Comparison of ENCODE assay signal across 38 cellular contexts in the genomic region with DNA sequence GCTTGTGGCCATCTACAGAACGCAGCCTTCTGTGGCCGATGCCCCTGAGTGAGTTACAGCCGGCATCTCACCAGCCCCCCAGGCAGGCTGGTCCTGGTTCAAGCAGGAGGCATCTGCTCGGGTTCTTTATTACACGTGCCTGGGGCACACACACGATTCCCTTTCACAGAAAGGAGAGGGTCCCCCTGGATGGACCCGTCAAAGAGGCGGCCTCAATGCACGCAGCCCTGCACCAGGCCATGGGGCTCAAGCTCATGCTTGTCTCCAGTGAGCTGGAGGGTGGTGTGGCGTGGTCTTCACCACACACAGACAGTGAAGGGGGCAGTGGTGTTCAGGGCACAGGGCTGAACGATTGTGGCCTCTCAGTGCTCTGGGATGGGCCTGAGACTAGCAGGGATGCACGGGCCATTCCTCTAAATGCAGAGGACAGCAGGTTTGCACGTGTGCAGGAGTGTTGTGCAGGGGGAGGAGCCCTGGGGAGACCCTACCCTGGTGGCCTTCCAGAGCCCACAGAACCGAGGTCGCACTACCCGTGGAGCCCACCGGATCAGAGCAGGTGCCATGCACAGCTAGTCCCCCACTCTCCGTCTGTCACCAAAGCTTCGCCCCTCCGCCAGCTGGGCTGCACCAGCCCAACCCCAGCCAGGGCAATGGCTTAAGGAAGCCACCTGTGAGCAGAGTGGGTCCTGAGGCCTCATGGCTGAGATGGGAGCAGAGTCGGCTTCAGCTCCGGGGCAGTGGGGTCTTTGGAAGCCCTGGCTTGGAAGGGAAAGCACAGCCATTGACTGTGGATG. TPM values are rescaled to one million over a fixed set of nuclear protein-coding genes. Genes with fewer than 3 reads are reported as not detected.
"Had no signal": no experiment of that assay in that cellular context is flagged by ENCODE, and none has a peak within 500 bp of the region (broad histone marks: within the 10 kb centered on the region; RNA-seq: fewer than 3 reads in every experiment).

No MANE protein-coding gene starts in this region.

- DNase-seq: activated CD4-positive, alpha-beta memory T cell treated with anti-CD3 and anti-CD28 coated beads for 36 hours; activated CD4-positive, alpha-beta T cell treated with anti-CD3 and anti-CD28 coated beads for 36 hours; activated CD4-positive, alpha-beta T cell treated with anti-CD3 and anti-CD28 coated beads, Interleukin-2, amount 10 ng/mL, durations not matched to agents 24 days and 14 days; activated CD4-positive, CD25-positive, alpha-beta regulatory T cell; activated CD4-positive, CD25-positive, alpha-beta regulatory T cell treated with anti-CD3 and anti-CD28 coated beads, Interleukin-2, amount 50 U/mL, for 72 hours; activated CD8-positive, alpha-beta memory T cell treated with anti-CD3 and anti-CD28 coated beads, Interleukin-2, amount 10 ng/mL, durations not matched to agents 7 days and 5 days; activated CD8-positive, alpha-beta memory T cell treated with anti-CD3 and anti-CD28 coated beads, Interleukin-2, amount 50 U/mL, for 4 hours; activated CD8-positive, alpha-beta T cell treated with anti-CD3 and anti-CD28 coated beads, Interleukin-2, amount 10 ng/mL, durations not matched to agents 7 days and 5 days; activated effector memory CD4-positive, alpha-beta T cell treated with anti-CD3 and anti-CD28 coated beads, Interleukin-2, amount 50 U/mL, for 16 hours; activated naive CD4-positive, alpha-beta T cell treated with anti-CD3 and anti-CD28 coated beads for 36 hours; activated naive CD8-positive, alpha-beta T cell treated with anti-CD3 and anti-CD28 coated beads for 36 hours; activated naive CD8-positive, alpha-beta T cell treated with anti-CD3 and anti-CD28 coated beads, Interleukin-2, amount 50 U/mL, for 24 hours; activated T-cell treated with anti-CD3 and anti-CD28 coated beads, Interleukin-2, amount 50 U/mL, for 1 hour; activated T-cell treated with anti-CD3 and anti-CD28 coated beads, Interleukin-2, amount 50 U/mL, for 48 hours; amygdala; caudate nucleus; cerebellar nuclear complex; colonic mucosa; effector CD8-positive, alpha-beta T cell; esophagus squamous epithelium; foreskin melanocyte; T-helper 17 cell; T1000 had no signal

- H3K4me1 ChIP-seq: adrenal gland, colonic mucosa had no signal

- H3K4me1 Mint-ChIP-seq: activated CD4-positive, alpha-beta T cell treated with anti-CD3 and anti-CD28 coated beads for 36 hours; activated CD4-positive, alpha-beta T cell treated with anti-CD3 and anti-CD28 coated beads, Interleukin-2, amount 10 ng/mL, durations not matched to agents 24 days and 14 days; activated CD8-positive, alpha-beta memory T cell treated with anti-CD3 and anti-CD28 coated beads, Interleukin-2, amount 10 ng/mL, durations not matched to agents 7 days and 5 days; activated naive CD4-positive, alpha-beta T cell treated with anti-CD3 and anti-CD28 coated beads, Interleukin-2, amount 50 U/mL, for 24 hours; activated naive CD8-positive, alpha-beta T cell treated with anti-CD3 and anti-CD28 coated beads for 36 hours; activated naive CD8-positive, alpha-beta T cell treated with anti-CD3 and anti-CD28 coated beads, Interleukin-2, amount 50 U/mL, for 24 hours; T-helper 17 cell had no signal

- H3K27ac ChIP-seq: adrenal gland, body of pancreas, colonic mucosa, epithelial cell of prostate had no signal

- ATAC-seq: activated CD4-positive, alpha-beta T cell treated with anti-CD3 and anti-CD28 coated beads for 36 hours; activated CD8-positive, alpha-beta memory T cell treated with anti-CD3 and anti-CD28 coated beads, Interleukin-2, amount 10 ng/mL, durations not matched to agents 7 days and 5 days; activated CD8-positive, alpha-beta T cell treated with anti-CD3 and anti-CD28 coated beads, Interleukin-2, amount 10 ng/mL, durations not matched to agents 7 days and 5 days; activated naive CD8-positive, alpha-beta T cell treated with anti-CD3 and anti-CD28 coated beads, Interleukin-2, amount 50 U/mL, for 24 hours; gastroesophageal sphincter; T-helper 17 cell had no signal

- H3K27me3 ChIP-seq: adrenal gland, body of pancreas, colonic mucosa, esophagus squamous epithelium, gastroesophageal sphincter, heart right ventricle had no signal

- H3K36me3 ChIP-seq: adrenal gland, colonic mucosa, esophagus squamous epithelium, gastroesophageal sphincter, heart right ventricle had no signal

- H3K9me3 Mint-ChIP-seq: activated CD4-positive, alpha-beta memory T cell treated with anti-CD3 and anti-CD28 coated beads for 36 hours; activated CD4-positive, alpha-beta T cell treated with anti-CD3 and anti-CD28 coated beads, Interleukin-2, amount 10 ng/mL, durations not matched to agents 24 days and 14 days; activated naive CD4-positive, alpha-beta T cell treated with anti-CD3 and anti-CD28 coated beads for 36 hours; activated naive CD4-positive, alpha-beta T cell treated with anti-CD3 and anti-CD28 coated beads, Interleukin-2, amount 50 U/mL, for 24 hours; activated naive CD8-positive, alpha-beta T cell treated with anti-CD3 and anti-CD28 coated beads for 36 hours; activated naive CD8-positive, alpha-beta T cell treated with anti-CD3 and anti-CD28 coated beads, Interleukin-2, amount 50 U/mL, for 24 hours; activated T-helper 1 cell treated with anti-CD3 and anti-CD28 coated beads, Interleukin-12 subunit alpha, Interleukin-12 subunit beta, Interleukin-2, Interleukin-4 antibody, amounts not matched to agents 30 ng/mL and 10 ng/mL and 1 ng/mL, durations not matched to agents 14 hours and 24 hours and 36 hours; activated T-helper 2 cell treated with anti-CD3 and anti-CD28 coated beads, Interferon-gamma antibody, Interleukin-2, Interleukin-4, amounts not matched to agents 10 μg/mL and 5 μg/mL and 100 μg/mL, durations not matched to agents 14 hours and 24 hours and 36 hours; T-helper 2 cell treated with Interferon-gamma antibody and Interleukin-4, amounts not matched to agents 5 μg/mL and 100 μg/mL, for 36 hours had no signal

- H3K27me3 Mint-ChIP-seq: activated CD4-positive, alpha-beta memory T cell treated with anti-CD3 and anti-CD28 coated beads for 36 hours; activated CD4-positive, alpha-beta T cell treated with anti-CD3 and anti-CD28 coated beads for 36 hours; activated CD4-positive, alpha-beta T cell treated with anti-CD3 and anti-CD28 coated beads, Interleukin-2, amount 10 ng/mL, durations not matched to agents 24 days and 14 days; activated CD8-positive, alpha-beta memory T cell treated with anti-CD3 and anti-CD28 coated beads, Interleukin-2, amount 10 ng/mL, durations not matched to agents 7 days and 5 days; activated naive CD4-positive, alpha-beta T cell treated with anti-CD3 and anti-CD28 coated beads, Interleukin-2, amount 50 U/mL, for 24 hours; activated naive CD8-positive, alpha-beta T cell treated with anti-CD3 and anti-CD28 coated beads for 36 hours; activated naive CD8-positive, alpha-beta T cell treated with anti-CD3 and anti-CD28 coated beads, Interleukin-2, amount 50 U/mL, for 24 hours; T-helper 17 cell had no signal

- H3K36me3 Mint-ChIP-seq: activated CD4-positive, alpha-beta memory T cell treated with anti-CD3 and anti-CD28 coated beads for 36 hours; activated CD8-positive, alpha-beta memory T cell treated with anti-CD3 and anti-CD28 coated beads, Interleukin-2, amount 10 ng/mL, durations not matched to agents 7 days and 5 days; activated naive CD4-positive, alpha-beta T cell treated with anti-CD3 and anti-CD28 coated beads, Interleukin-2, amount 50 U/mL, for 24 hours; activated naive CD8-positive, alpha-beta T cell treated with anti-CD3 and anti-CD28 coated beads for 36 hours had no signal

- H3K27ac Mint-ChIP-seq: activated CD4-positive, alpha-beta memory T cell treated with anti-CD3 and anti-CD28 coated beads for 36 hours; activated CD4-positive, alpha-beta T cell treated with anti-CD3 and anti-CD28 coated beads for 36 hours; activated CD4-positive, alpha-beta T cell treated with anti-CD3 and anti-CD28 coated beads, Interleukin-2, amount 10 ng/mL, durations not matched to agents 24 days and 14 days; activated CD8-positive, alpha-beta memory T cell treated with anti-CD3 and anti-CD28 coated beads, Interleukin-2, amount 10 ng/mL, durations not matched to agents 7 days and 5 days; activated CD8-positive, alpha-beta T cell treated with anti-CD3 and anti-CD28 coated beads, Interleukin-2, amount 10 ng/mL, durations not matched to agents 7 days and 5 days; activated naive CD4-positive, alpha-beta T cell treated with anti-CD3 and anti-CD28 coated beads for 36 hours; activated naive CD4-positive, alpha-beta T cell treated with anti-CD3 and anti-CD28 coated beads, Interleukin-2, amount 50 U/mL, for 24 hours; activated naive CD8-positive, alpha-beta T cell treated with anti-CD3 and anti-CD28 coated beads for 36 hours; activated naive CD8-positive, alpha-beta T cell treated with anti-CD3 and anti-CD28 coated beads, Interleukin-2, amount 50 U/mL, for 24 hours; activated T-helper 1 cell treated with anti-CD3 and anti-CD28 coated beads, Interleukin-12 subunit alpha, Interleukin-12 subunit beta, Interleukin-2, Interleukin-4 antibody, amounts not matched to agents 30 ng/mL and 10 ng/mL and 1 ng/mL, durations not matched to agents 14 hours and 24 hours and 36 hours; activated T-helper 2 cell treated with anti-CD3 and anti-CD28 coated beads, Interferon-gamma antibody, Interleukin-2, Interleukin-4, amounts not matched to agents 10 μg/mL and 5 μg/mL and 100 μg/mL, durations not matched to agents 14 hours and 24 hours and 36 hours; T-helper 17 cell; T-helper 2 cell treated with Interferon-gamma antibody and Interleukin-4, amounts not matched to agents 5 μg/mL and 100 μg/mL, for 36 hours had no signal

- H3K4me3 ChIP-seq: adrenal gland, body of pancreas, colonic mucosa, esophagus squamous epithelium, gastroesophageal sphincter, heart right ventricle had no signal

- H3K9me3 ChIP-seq: adrenal gland, body of pancreas, colonic mucosa, esophagus squamous epithelium, gastroesophageal sphincter, heart right ventricle had no signal

- H3K4me3 Mint-ChIP-seq: activated CD4-positive, alpha-beta memory T cell treated with anti-CD3 and anti-CD28 coated beads for 36 hours; activated CD4-positive, alpha-beta T cell treated with anti-CD3 and anti-CD28 coated beads for 36 hours; activated CD4-positive, alpha-beta T cell treated with anti-CD3 and anti-CD28 coated beads, Interleukin-2, amount 10 ng/mL, durations not matched to agents 24 days and 14 days; activated CD8-positive, alpha-beta memory T cell treated with anti-CD3 and anti-CD28 coated beads, Interleukin-2, amount 10 ng/mL, durations not matched to agents 7 days and 5 days; activated CD8-positive, alpha-beta T cell treated with anti-CD3 and anti-CD28 coated beads, Interleukin-2, amount 10 ng/mL, durations not matched to agents 7 days and 5 days; activated naive CD4-positive, alpha-beta T cell treated with anti-CD3 and anti-CD28 coated beads for 36 hours; activated naive CD4-positive, alpha-beta T cell treated with anti-CD3 and anti-CD28 coated beads, Interleukin-2, amount 50 U/mL, for 24 hours; activated naive CD8-positive, alpha-beta T cell treated with anti-CD3 and anti-CD28 coated beads for 36 hours; activated naive CD8-positive, alpha-beta T cell treated with anti-CD3 and anti-CD28 coated beads, Interleukin-2, amount 50 U/mL, for 24 hours; activated T-helper 1 cell treated with anti-CD3 and anti-CD28 coated beads, Interleukin-12 subunit alpha, Interleukin-12 subunit beta, Interleukin-2, Interleukin-4 antibody, amounts not matched to agents 30 ng/mL and 10 ng/mL and 1 ng/mL, durations not matched to agents 14 hours and 24 hours and 36 hours; T-helper 17 cell; T-helper 2 cell treated with Interferon-gamma antibody and Interleukin-4, amounts not matched to agents 5 μg/mL and 100 μg/mL, for 36 hours had no signal

RNA-seq across cellular contexts. Expression of a gene that starts 23.1 kb away (rescaled TPM):
- total RNA-seq: activated CD4-positive, alpha-beta memory T cell treated with anti-CD3 and anti-CD28 coated beads for 36 hours; activated CD4-positive, alpha-beta T cell treated with anti-CD3 and anti-CD28 coated beads for 36 hours; activated CD4-positive, alpha-beta T cell treated with anti-CD3 and anti-CD28 coated beads, Interleukin-2, amount 10 ng/mL, durations not matched to agents 24 days and 14 days; activated CD8-positive, alpha-beta memory T cell treated with anti-CD3 and anti-CD28 coated beads for 36 hours; activated CD8-positive, alpha-beta memory T cell treated with anti-CD3 and anti-CD28 coated beads, Interleukin-2, amount 10 ng/mL, durations not matched to agents 7 days and 5 days; activated CD8-positive, alpha-beta T cell treated with anti-CD3 and anti-CD28 coated beads, Interleukin-2, amount 10 ng/mL, durations not matched to agents 7 days and 5 days; activated naive CD4-positive, alpha-beta T cell treated with anti-CD3 and anti-CD28 coated beads for 36 hours; activated naive CD8-positive, alpha-beta T cell treated with anti-CD3 and anti-CD28 coated beads for 36 hours; activated T-helper 1 cell treated with anti-CD3 and anti-CD28 coated beads, Interleukin-12 subunit alpha, Interleukin-12 subunit beta, Interleukin-2, Interleukin-4 antibody, amounts not matched to agents 30 ng/mL and 10 ng/mL and 1 ng/mL, durations not matched to agents 14 hours and 24 hours and 36 hours; activated T-helper 2 cell treated with anti-CD3 and anti-CD28 coated beads, Interferon-gamma antibody, Interleukin-2, Interleukin-4, amounts not matched to agents 10 μg/mL and 5 μg/mL and 100 μg/mL, durations not matched to agents 14 hours and 24 hours and 36 hours; body of pancreas; dermis microvascular lymphatic vessel endothelial cell; endothelial cell of umbilical vein; fibroblast of lung; fibroblast of villous mesenchyme; glomerular endothelial cell; T-helper 17 cell had no signal

RNA-seq across cellular contexts. Expression of a gene that starts 58.4 kb away (rescaled TPM):
- total RNA-seq: activated CD4-positive, alpha-beta memory T cell treated with anti-CD3 and anti-CD28 coated beads for 36 hours; activated CD4-positive, alpha-beta T cell treated with anti-CD3 and anti-CD28 coated beads for 36 hours; activated CD4-positive, alpha-beta T cell treated with anti-CD3 and anti-CD28 coated beads, Interleukin-2, amount 10 ng/mL, durations not matched to agents 24 days and 14 days; activated CD8-positive, alpha-beta memory T cell treated with anti-CD3 and anti-CD28 coated beads for 36 hours; activated CD8-positive, alpha-beta memory T cell treated with anti-CD3 and anti-CD28 coated beads, Interleukin-2, amount 10 ng/mL, durations not matched to agents 7 days and 5 days; activated CD8-positive, alpha-beta T cell treated with anti-CD3 and anti-CD28 coated beads, Interleukin-2, amount 10 ng/mL, durations not matched to agents 7 days and 5 days; activated naive CD4-positive, alpha-beta T cell treated with anti-CD3 and anti-CD28 coated beads for 36 hours; activated naive CD8-positive, alpha-beta T cell treated with anti-CD3 and anti-CD28 coated beads for 36 hours; activated T-helper 1 cell treated with anti-CD3 and anti-CD28 coated beads, Interleukin-12 subunit alpha, Interleukin-12 subunit beta, Interleukin-2, Interleukin-4 antibody, amounts not matched to agents 30 ng/mL and 10 ng/mL and 1 ng/mL, durations not matched to agents 14 hours and 24 hours and 36 hours; activated T-helper 2 cell treated with anti-CD3 and anti-CD28 coated beads, Interferon-gamma antibody, Interleukin-2, Interleukin-4, amounts not matched to agents 10 μg/mL and 5 μg/mL and 100 μg/mL, durations not matched to agents 14 hours and 24 hours and 36 hours; adrenal gland; endothelial cell of umbilical vein; fibroblast of villous mesenchyme; glomerular endothelial cell; T-helper 17 cell had no signal
